ENCODE assay signal across 1 cellular context in the genomic region with DNA sequence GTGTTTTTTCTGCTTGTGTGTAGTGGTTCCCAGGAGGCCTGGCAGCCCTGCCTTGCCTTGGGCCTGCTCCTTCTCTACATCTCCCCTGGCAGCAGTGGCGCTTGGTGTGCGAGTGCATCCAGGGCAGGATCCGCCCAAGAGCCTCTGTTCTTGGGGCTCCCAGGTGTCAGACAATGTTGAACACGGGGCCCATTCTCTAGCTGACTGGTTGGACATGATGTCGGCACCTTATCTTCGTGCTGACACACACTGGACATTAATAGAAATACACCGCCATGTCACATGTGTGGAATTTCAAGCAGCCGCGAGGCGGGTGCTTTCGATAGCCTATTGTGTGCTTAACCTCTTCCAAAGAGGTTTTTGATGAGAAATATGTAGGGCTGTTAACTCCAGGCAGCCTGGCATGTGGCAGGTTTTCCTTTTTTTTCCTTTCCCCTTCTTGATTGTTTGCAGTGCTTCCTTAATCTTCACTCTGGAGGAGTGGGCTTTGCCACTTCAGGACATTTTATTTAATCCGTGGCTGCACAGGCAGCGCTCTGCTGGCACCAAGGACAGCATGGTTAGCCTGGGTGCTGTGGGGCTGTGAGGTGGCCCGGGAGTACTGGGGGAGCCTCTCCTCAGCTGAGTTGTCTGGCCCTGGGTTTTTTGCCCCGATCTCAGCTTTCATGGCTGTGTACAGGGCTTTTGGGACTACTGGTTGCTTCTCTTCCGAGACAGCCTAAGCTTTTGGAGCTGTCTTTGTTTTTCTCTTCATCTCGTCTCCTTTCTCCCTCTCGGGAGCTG.
TF ChIP-seq lines count a peak whose summit lies in the region.

No MANE protein-coding gene starts in this region.

TF ChIP-seq in WTC11, 78 proteins besides CTCF, POLR2A, EP300 and RAD21 (continued from another document):
- TF ChIP-seq, protein P1, sequence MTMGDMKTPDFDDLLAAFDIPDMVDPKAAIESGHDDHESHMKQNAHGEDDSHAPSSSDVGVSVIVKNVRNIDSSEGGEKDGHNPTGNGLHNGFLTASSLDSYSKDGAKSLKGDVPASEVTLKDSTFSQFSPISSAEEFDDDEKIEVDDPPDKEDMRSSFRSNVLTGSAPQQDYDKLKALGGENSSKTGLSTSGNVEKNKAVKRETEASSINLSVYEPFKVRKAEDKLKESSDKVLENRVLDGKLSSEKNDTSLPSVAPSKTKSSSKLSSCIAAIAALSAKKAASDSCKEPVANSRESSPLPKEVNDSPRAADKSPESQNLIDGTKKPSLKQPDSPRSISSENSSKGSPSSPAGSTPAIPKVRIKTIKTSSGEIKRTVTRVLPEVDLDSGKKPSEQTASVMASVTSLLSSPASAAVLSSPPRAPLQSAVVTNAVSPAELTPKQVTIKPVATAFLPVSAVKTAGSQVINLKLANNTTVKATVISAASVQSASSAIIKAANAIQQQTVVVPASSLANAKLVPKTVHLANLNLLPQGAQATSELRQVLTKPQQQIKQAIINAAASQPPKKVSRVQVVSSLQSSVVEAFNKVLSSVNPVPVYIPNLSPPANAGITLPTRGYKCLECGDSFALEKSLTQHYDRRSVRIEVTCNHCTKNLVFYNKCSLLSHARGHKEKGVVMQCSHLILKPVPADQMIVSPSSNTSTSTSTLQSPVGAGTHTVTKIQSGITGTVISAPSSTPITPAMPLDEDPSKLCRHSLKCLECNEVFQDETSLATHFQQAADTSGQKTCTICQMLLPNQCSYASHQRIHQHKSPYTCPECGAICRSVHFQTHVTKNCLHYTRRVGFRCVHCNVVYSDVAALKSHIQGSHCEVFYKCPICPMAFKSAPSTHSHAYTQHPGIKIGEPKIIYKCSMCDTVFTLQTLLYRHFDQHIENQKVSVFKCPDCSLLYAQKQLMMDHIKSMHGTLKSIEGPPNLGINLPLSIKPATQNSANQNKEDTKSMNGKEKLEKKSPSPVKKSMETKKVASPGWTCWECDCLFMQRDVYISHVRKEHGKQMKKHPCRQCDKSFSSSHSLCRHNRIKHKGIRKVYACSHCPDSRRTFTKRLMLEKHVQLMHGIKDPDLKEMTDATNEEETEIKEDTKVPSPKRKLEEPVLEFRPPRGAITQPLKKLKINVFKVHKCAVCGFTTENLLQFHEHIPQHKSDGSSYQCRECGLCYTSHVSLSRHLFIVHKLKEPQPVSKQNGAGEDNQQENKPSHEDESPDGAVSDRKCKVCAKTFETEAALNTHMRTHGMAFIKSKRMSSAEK (CRISPR knock-in tag; IDR thresholded peaks at IDR 0.05; ENCODE audit: borderline replicate concordance) = no peak
- TF ChIP-seq GABPB1 (CRISPR knock-in tag; IDR thresholded peaks at IDR 0.05) (no peak), FOXJ3 (CRISPR knock-in tag; IDR thresholded peaks at IDR 0.05; ENCODE audit: borderline replicate concordance) (no peak), ZMAT4 (CRISPR knock-in tag; IDR thresholded peaks at IDR 0.05) (no peak), CBFB (CRISPR knock-in tag; IDR thresholded peaks at IDR 0.05; ENCODE audit: low read depth) (no peak), E2F5 (CRISPR knock-in tag; IDR thresholded peaks at IDR 0.05) (no peak), AFF4 (CRISPR knock-in tag; IDR thresholded peaks at IDR 0.05; ENCODE audit: borderline replicate concordance) (no peak), NFE2L1 (CRISPR knock-in tag; IDR thresholded peaks at IDR 0.05) (no peak), GRHL2 (CRISPR knock-in tag; IDR thresholded peaks at IDR 0.05; ENCODE audit: insufficient replicate concordance, severe bottlenecking) (no peak), MYBL2 (CRISPR knock-in tag; IDR thresholded peaks at IDR 0.05) (no peak), ZBTB21 (CRISPR knock-in tag; IDR thresholded peaks at IDR 0.05; ENCODE audit: borderline replicate concordance) (no peak)
TF ChIP-seq in WTC11: peak in this region for 0.
